ENCODE assay signal across 16 cellular contexts in genomic region chrX:46184749-46185148, GRCh38.
"Had no signal": no experiment of that assay in that cellular context is flagged by ENCODE, and none has a peak within 500 bp of the region (broad histone marks: within the 10 kb centered on the region; RNA-seq: fewer than 3 reads in every experiment).

No MANE protein-coding gene starts in this region.

- ATAC-seq: activated naive CD8-positive, alpha-beta T cell treated with anti-CD3 and anti-CD28 coated beads, Interleukin-2, amount 50 U/mL, for 24 hours; activated T-cell treated with anti-CD3 and anti-CD28 coated beads, Interleukin-2, amount 50 U/mL, for 72 hours; stimulated activated naive CD8-positive, alpha-beta T cell treated with anti-CD3 and anti-CD28 coated beads, Interleukin-15, Interleukin-2, amounts not matched to agents 100 U/mL and 50 U/mL, for 24 hours; T-helper 17 cell had no signal

- FAIRE-seq: TTC549 had no signal

- H3K4me3 ChIP-seq: ascending aorta, cardiac muscle cell, ovary, suprapubic skin had no signal

- H3K9me3 ChIP-seq: ascending aorta, ovary, suprapubic skin had no signal

- H3K4me3 Mint-ChIP-seq: activated CD4-positive, alpha-beta memory T cell treated with anti-CD3 and anti-CD28 coated beads for 36 hours; activated naive CD8-positive, alpha-beta T cell treated with anti-CD3 and anti-CD28 coated beads, Interleukin-2, amount 50 U/mL, for 24 hours; activated T-cell treated with anti-CD3 and anti-CD28 coated beads, Interleukin-2, amount 50 U/mL, for 72 hours; T-helper 17 cell had no signal

- H3K36me3 ChIP-seq: ascending aorta, cardiac muscle cell, ovary, suprapubic skin had no signal

- H3K27me3 ChIP-seq: ascending aorta, cardiac muscle cell, ovary, suprapubic skin had no signal

- H3K27ac Mint-ChIP-seq: activated CD4-positive, alpha-beta memory T cell treated with anti-CD3 and anti-CD28 coated beads for 36 hours; activated naive CD8-positive, alpha-beta T cell treated with anti-CD3 and anti-CD28 coated beads, Interleukin-2, amount 50 U/mL, for 24 hours; activated T-cell treated with anti-CD3 and anti-CD28 coated beads, Interleukin-2, amount 50 U/mL, for 72 hours; T-helper 17 cell had no signal

- H3K36me3 Mint-ChIP-seq: activated CD4-positive, alpha-beta memory T cell treated with anti-CD3 and anti-CD28 coated beads for 36 hours had no signal

- H3K27ac ChIP-seq: ascending aorta, cardiac muscle cell, ovary, suprapubic skin had no signal

- H3K9me3 Mint-ChIP-seq: activated CD4-positive, alpha-beta memory T cell treated with anti-CD3 and anti-CD28 coated beads for 36 hours; activated naive CD8-positive, alpha-beta T cell treated with anti-CD3 and anti-CD28 coated beads, Interleukin-2, amount 50 U/mL, for 24 hours had no signal

- H3K27me3 Mint-ChIP-seq: activated CD4-positive, alpha-beta memory T cell treated with anti-CD3 and anti-CD28 coated beads for 36 hours; activated naive CD8-positive, alpha-beta T cell treated with anti-CD3 and anti-CD28 coated beads, Interleukin-2, amount 50 U/mL, for 24 hours had no signal

- DNase-seq: activated CD4-positive, alpha-beta memory T cell treated with anti-CD3 and anti-CD28 coated beads for 36 hours; activated CD4-positive, CD25-positive, alpha-beta regulatory T cell; activated naive CD4-positive, alpha-beta T cell; activated naive CD8-positive, alpha-beta T cell treated with anti-CD3 and anti-CD28 coated beads, Interleukin-2, amount 50 U/mL, for 24 hours; activated T-cell treated with anti-CD3 and anti-CD28 coated beads, Interleukin-2, amount 50 U/mL, for 72 hours; glutamatergic neuron; mesenchymal stem cell; ovary; stimulated activated CD4-positive, alpha-beta T cell treated with anti-CD3 and anti-CD28 coated beads, Interleukin-4, amount 100 ng/mL, for 1 hour; stimulated activated CD8-positive, alpha-beta memory T cell treated with anti-CD3 and anti-CD28 coated beads, Interleukin-4, amount 100 ng/mL, for 48 hours; stimulated activated naive CD8-positive, alpha-beta T cell treated with anti-CD3 and anti-CD28 coated beads, Interleukin-15, Interleukin-2, amounts not matched to agents 100 U/mL and 50 U/mL, for 24 hours; T-helper 17 cell had no signal

- H3K4me1 ChIP-seq: ascending aorta, suprapubic skin had no signal
